Comparison of ENCODE assay signal across 2 cellular contexts in the genomic region with DNA sequence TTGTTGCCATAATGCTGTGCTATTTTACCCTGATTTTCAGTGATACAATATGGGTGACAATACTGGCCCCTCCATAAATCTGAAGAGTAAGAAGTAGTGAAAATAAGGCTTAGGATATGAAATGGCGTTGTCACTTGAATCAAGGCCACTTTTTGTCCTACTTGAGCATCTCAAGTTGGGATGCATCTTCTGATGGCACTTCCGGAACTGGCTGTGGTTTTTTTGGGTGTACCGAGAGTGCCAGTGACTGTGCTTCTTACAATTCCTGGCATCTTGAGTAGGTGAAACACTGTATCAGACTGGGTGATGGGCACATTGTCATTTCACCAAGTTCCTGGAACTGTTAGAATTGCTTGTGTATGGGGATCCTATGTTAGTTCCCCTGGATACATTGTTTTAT.
A peak's percentile ranks its signal among the peaks of the same experiment; 100 is the strongest.
TF ChIP-seq lines count a peak whose summit lies in the region.

No MANE protein-coding gene starts in this region.

TF ChIP-seq in HepG2, 621 proteins besides CTCF, POLR2A, EP300 and RAD21:
- TF ChIP-seq, protein P1, sequence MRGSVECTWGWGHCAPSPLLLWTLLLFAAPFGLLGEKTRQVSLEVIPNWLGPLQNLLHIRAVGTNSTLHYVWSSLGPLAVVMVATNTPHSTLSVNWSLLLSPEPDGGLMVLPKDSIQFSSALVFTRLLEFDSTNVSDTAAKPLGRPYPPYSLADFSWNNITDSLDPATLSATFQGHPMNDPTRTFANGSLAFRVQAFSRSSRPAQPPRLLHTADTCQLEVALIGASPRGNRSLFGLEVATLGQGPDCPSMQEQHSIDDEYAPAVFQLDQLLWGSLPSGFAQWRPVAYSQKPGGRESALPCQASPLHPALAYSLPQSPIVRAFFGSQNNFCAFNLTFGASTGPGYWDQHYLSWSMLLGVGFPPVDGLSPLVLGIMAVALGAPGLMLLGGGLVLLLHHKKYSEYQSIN (CRISPR knock-in tag; IDR thresholded peaks at IDR 0.05; ENCODE audit: borderline replicate concordance): no peak
- peak; percentile 34; the same call in 1 of the 2 replicates for TF ChIP-seq POLR2G (IDR thresholded peaks at IDR 0.05; ENCODE audit: low read depth, low read length)
- peak; percentile 79 for TF ChIP-seq RBM22 (optimal IDR thresholded peaks at IDR 0.05; ENCODE audit: low read length)
TF ChIP-seq in HepG2: peak in this region for 2.

TF ChIP-seq in endothelial cell of umbilical vein, 7 proteins besides CTCF, POLR2A, EP300 and RAD21:
- no peak for TF ChIP-seq JUN (IDR thresholded peaks at IDR 0.05; ENCODE audit: borderline replicate concordance, insufficient read depth, insufficient read length, low read depth)
- TF ChIP-seq, protein P2, sequence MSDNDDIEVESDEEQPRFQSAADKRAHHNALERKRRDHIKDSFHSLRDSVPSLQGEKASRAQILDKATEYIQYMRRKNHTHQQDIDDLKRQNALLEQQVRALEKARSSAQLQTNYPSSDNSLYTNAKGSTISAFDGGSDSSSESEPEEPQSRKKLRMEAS (IDR thresholded peaks at IDR 0.05; ENCODE audit: insufficient read depth, insufficient read length): no peak
